Comparison of ENCODE assay signal across 11 cellular contexts in genomic region chr5:74538206-74538661, GRCh38.
A peak's percentile ranks its signal among the peaks of the same experiment; 100 is the strongest.
DNase-seq lines count a peak whose midpoint lies in the region; TF ChIP-seq lines count a peak whose summit lies in the region.
"Had no signal": no experiment of that assay in that cellular context is flagged by ENCODE, and none has a peak within 500 bp of the region (broad histone marks: within the 10 kb centered on the region; RNA-seq: fewer than 3 reads in every experiment).

No MANE protein-coding gene starts in this region.

- H3K27ac Mint-ChIP-seq in T-helper 2 cell treated with Interferon-gamma antibody and Interleukin-4, amounts not matched to agents 5 μg/mL and 100 μg/mL, for 36 hours = no peak overlapping the region
- no peak overlapping the region for H3K27ac Mint-ChIP-seq in activated CD4-positive, alpha-beta memory T cell treated with anti-CD3 and anti-CD28 coated beads, Interleukin-2, amount 10 ng/mL, durations not matched to agents 7 days and 5 days

- no peak overlapping the region for H3K4me3 ChIP-seq in osteoblast (ENCODE audit: insufficient read depth, low read length)
- no peak overlapping the region for H3K4me3 ChIP-seq in MM.1S (ENCODE audit: low read length)

- TF ChIP-seq CTCF in C4-2B (conservative IDR thresholded peaks at IDR 0.05) = no peak
- no peak for TF ChIP-seq CTCF in osteoblast (IDR thresholded peaks at IDR 0.05; ENCODE audit: extremely low read depth, low read depth, low read length)
- TF ChIP-seq CTCF in MM.1S (IDR thresholded peaks at IDR 0.05; ENCODE audit: low read length) = no peak

- POLR2A ChIA-PET in activated CD4-positive, alpha-beta memory T cell treated with anti-CD3 and anti-CD28 coated beads, Interleukin-2, amount 10 ng/mL, durations not matched to agents 7 days and 5 days (lab: Charles Lee) = no interaction called here

- peak overlapping the region; percentile 84 for H2AFZ ChIP-seq in osteoblast (ENCODE audit: low read length)
- H2AFZ ChIP-seq in MM.1S (ENCODE audit: low read length) = no peak overlapping the region

- H3K27me3 ChIP-seq in osteoblast (ENCODE audit: insufficient read depth, low read length) = no peaks in the 10 kb centered on the region
- H3K27me3 ChIP-seq in MM.1S (replicated peaks; ENCODE audit: insufficient read depth, low read length) = no peaks in the 10 kb centered on the region

- peaks cover 27% of the 10 kb centered on the region for H3K4me1 ChIP-seq in osteoblast (ENCODE audit: insufficient read depth, low read length)
- H3K4me1 ChIP-seq in MM.1S (ENCODE audit: low read length) = no peaks in the 10 kb centered on the region

- H3K9me2 ChIP-seq in MM.1S (replicated peaks; ENCODE audit: insufficient read depth, low read length) = no peaks in the 10 kb centered on the region
- H3K9me2 ChIP-seq: SK-N-SH had no signal

- no peak overlapping the region for H3K9ac ChIP-seq in MM.1S (ENCODE audit: low read length)
- H3K9ac ChIP-seq: SK-N-SH had no signal

- H3K27me3 Mint-ChIP-seq in T-helper 2 cell treated with Interferon-gamma antibody and Interleukin-4, amounts not matched to agents 5 μg/mL and 100 μg/mL, for 36 hours (ENCODE audit: low read depth) = peaks cover 12% of the 10 kb centered on the region
- H3K27me3 Mint-ChIP-seq in activated CD4-positive, alpha-beta memory T cell treated with anti-CD3 and anti-CD28 coated beads, Interleukin-2, amount 10 ng/mL, durations not matched to agents 7 days and 5 days = peaks cover 10% of the 10 kb centered on the region

- no peak overlapping the region for H3K4me3 Mint-ChIP-seq in T-helper 2 cell treated with Interferon-gamma antibody and Interleukin-4, amounts not matched to agents 5 μg/mL and 100 μg/mL, for 36 hours
- no peak overlapping the region for H3K4me3 Mint-ChIP-seq in activated CD4-positive, alpha-beta memory T cell treated with anti-CD3 and anti-CD28 coated beads, Interleukin-2, amount 10 ng/mL, durations not matched to agents 7 days and 5 days
- H3K4me3 Mint-ChIP-seq: CD4-positive, alpha-beta memory T cell had no signal

- H3K9me3 ChIP-seq in osteoblast (ENCODE audit: low read depth, low read length) = no peaks in the 10 kb centered on the region
- no peaks in the 10 kb centered on the region for H3K9me3 ChIP-seq in MM.1S (replicated peaks; ENCODE audit: insufficient read depth, low read length)

- H4K20me1 ChIP-seq in osteoblast (ENCODE audit: insufficient read depth, low read length) (no peaks in the 10 kb centered on the region), MM.1S (ENCODE audit: insufficient read depth, low read length) (no peaks in the 10 kb centered on the region)

- CTCF ChIA-PET in activated CD4-positive, alpha-beta memory T cell treated with anti-CD3 and anti-CD28 coated beads, Interleukin-2, amount 10 ng/mL, durations not matched to agents 7 days and 5 days (lab: Charles Lee) = no interaction called here

- no peaks in the 10 kb centered on the region for H3K4me1 Mint-ChIP-seq in T-helper 2 cell treated with Interferon-gamma antibody and Interleukin-4, amounts not matched to agents 5 μg/mL and 100 μg/mL, for 36 hours (ENCODE audit: low read depth)
- no peaks in the 10 kb centered on the region for H3K4me1 Mint-ChIP-seq in activated CD4-positive, alpha-beta memory T cell treated with anti-CD3 and anti-CD28 coated beads, Interleukin-2, amount 10 ng/mL, durations not matched to agents 7 days and 5 days
- H3K4me1 Mint-ChIP-seq: CD4-positive, alpha-beta memory T cell had no signal

- no peaks in the 10 kb centered on the region for H3K36me3 Mint-ChIP-seq in T-helper 2 cell treated with Interferon-gamma antibody and Interleukin-4, amounts not matched to agents 5 μg/mL and 100 μg/mL, for 36 hours (ENCODE audit: low read depth)
- no peaks in the 10 kb centered on the region for H3K36me3 Mint-ChIP-seq in activated CD4-positive, alpha-beta memory T cell treated with anti-CD3 and anti-CD28 coated beads, Interleukin-2, amount 10 ng/mL, durations not matched to agents 7 days and 5 days (ENCODE audit: low read depth)
- H3K36me3 Mint-ChIP-seq: CD4-positive, alpha-beta memory T cell had no signal

- H3K79me2 ChIP-seq in osteoblast (ENCODE audit: insufficient read depth, low read length) (no peaks in the 10 kb centered on the region), MM.1S (ENCODE audit: low read length) (no peaks in the 10 kb centered on the region)

- H3F3A ChIP-seq in MM.1S (ENCODE audit: insufficient read depth, low read length) = no peaks in the 10 kb centered on the region

- DNase-seq in OCI-M1 (lab: John Stamatoyannopoulos, UW) (peak; percentile 45), fibroblast of the conjunctiva (ENCODE audit: low read depth) (peak; percentile 93), osteoblast (ENCODE audit: insufficient read length, low spot score, missing footprints) (peak; percentile 65), MM.1S (no peak)
- no peak for DNase-seq in T-helper 2 cell treated with Interferon-gamma antibody and Interleukin-4, amounts not matched to agents 5 μg/mL and 100 μg/mL, for 36 hours (ENCODE audit: low spot score)
- no peak for DNase-seq in activated CD4-positive, alpha-beta memory T cell treated with anti-CD3 and anti-CD28 coated beads, Interleukin-2, amount 10 ng/mL, durations not matched to agents 7 days and 5 days
- DNase-seq in central memory CD4-positive, alpha-beta T cell = no peak
- DNase-seq: activated T-cell treated with anti-CD3 and anti-CD28 coated beads, Interleukin-2, amount 50 U/mL, for 48 hours; CD4-positive, alpha-beta memory T cell; SK-N-SH had no signal

- H3K36me3 ChIP-seq in osteoblast (ENCODE audit: insufficient read depth, low read length) = no peaks in the 10 kb centered on the region
- no peaks in the 10 kb centered on the region for H3K36me3 ChIP-seq in MM.1S (replicated peaks; ENCODE audit: insufficient read depth, low read length)

- H3K27ac ChIP-seq in C4-2B (peak overlapping the region; percentile 16), osteoblast (ENCODE audit: low read depth, low read length) (no peak overlapping the region), MM.1S (ENCODE audit: low read length) (no peak overlapping the region)

- peaks cover 13% of the 10 kb centered on the region for H3K9me3 Mint-ChIP-seq in T-helper 2 cell treated with Interferon-gamma antibody and Interleukin-4, amounts not matched to agents 5 μg/mL and 100 μg/mL, for 36 hours
- H3K9me3 Mint-ChIP-seq in activated CD4-positive, alpha-beta memory T cell treated with anti-CD3 and anti-CD28 coated beads, Interleukin-2, amount 10 ng/mL, durations not matched to agents 7 days and 5 days = peaks cover 10% of the 10 kb centered on the region

- peak overlapping the region; percentile 55 for H3K4me2 ChIP-seq in osteoblast (ENCODE audit: insufficient read depth, low read length)
- H3K4me2 ChIP-seq in MM.1S (ENCODE audit: low read depth, low read length) = no peak overlapping the region
- H3K4me2 ChIP-seq: SK-N-SH had no signal

Comparison
In these comparisons a context has a peak if more than half of its experiments do, and no peak if none do; other contexts are left out.
1. DNase-seq: peak in OCI-M1 (single experiment), fibroblast of the conjunctiva (single experiment) and osteoblast (single experiment); none in T-helper 2 cell treated with Interferon-gamma antibody and Interleukin-4, amounts not matched to agents 5 μg/mL and 100 μg/mL, for 36 hours (single experiment), MM.1S (single experiment), activated CD4-positive, alpha-beta memory T cell treated with anti-CD3 and anti-CD28 coated beads, Interleukin-2, amount 10 ng/mL, durations not matched to agents 7 days and 5 days (single experiment) and central memory CD4-positive, alpha-beta T cell (single experiment).